9 cellular contexts compared by ENCODE assay signal in the genomic region with DNA sequence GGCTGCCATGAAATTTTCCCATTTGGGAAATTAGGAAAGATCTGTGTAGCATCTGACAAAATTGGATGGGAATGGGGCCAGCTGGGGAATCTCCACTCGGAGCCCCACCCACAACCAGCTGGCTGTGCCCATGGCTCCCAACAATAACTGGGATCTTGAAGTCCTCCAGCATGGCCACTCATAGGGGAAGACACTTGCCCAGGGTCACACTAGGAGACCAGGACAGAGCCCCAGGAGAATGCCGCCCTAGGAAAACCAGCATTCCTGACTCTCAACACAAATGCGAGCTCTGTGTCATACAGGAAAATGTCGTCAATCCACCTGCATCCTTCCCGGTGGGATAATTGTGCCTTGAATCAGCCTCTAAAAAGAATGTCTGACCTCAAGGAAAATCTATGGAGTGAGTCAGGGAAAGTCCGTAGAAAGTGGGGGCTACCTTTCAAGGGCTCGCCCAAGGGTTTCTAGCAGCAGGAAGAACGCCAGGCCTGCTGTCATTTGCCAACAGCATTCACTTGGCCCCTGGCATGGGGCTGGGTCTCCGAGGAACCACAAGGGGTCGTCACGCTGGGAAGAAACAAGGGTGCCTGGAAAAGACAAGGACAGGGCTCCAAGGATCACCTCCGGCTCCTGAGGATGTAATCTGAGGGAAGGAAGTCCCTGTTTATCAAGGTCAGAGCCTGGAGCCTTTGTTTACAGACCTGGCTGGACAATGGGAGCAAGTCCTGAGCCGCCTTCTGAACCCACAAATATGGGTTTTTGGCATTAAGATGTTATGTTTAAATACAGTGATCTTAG. TPM values are rescaled to one million over a fixed set of nuclear protein-coding genes. Genes with fewer than 3 reads are reported as not detected.
DNase-seq lines count a peak whose midpoint lies in the region; ATAC-seq and TF ChIP-seq lines count a peak whose summit lies in the region.
"Had no signal": no experiment of that assay in that cellular context is flagged by ENCODE, and none has a peak within 500 bp of the region (broad histone marks: within the 10 kb centered on the region; RNA-seq: fewer than 3 reads in every experiment).

No MANE protein-coding gene starts in this region.

- no peaks in the 10 kb centered on the region for H3K9me3 ChIP-seq in MG63
- H3K9me3 ChIP-seq in endodermal cell (ENCODE audit: control insufficient read depth, low read length) = no peaks in the 10 kb centered on the region
- peaks cover 0 to 8% of the 10 kb centered on the region in 2 donors for H3K9me3 ChIP-seq in lung (ENCODE audit: control insufficient read depth in 2 of 2, insufficient read depth in 1 of 2, low read length in 1 of 2)
- H3K9me3 ChIP-seq in ovary = no peaks in the 10 kb centered on the region

- peaks cover 14% of the 10 kb centered on the region for H3K4me1 Mint-ChIP-seq in endodermal cell

- ATAC-seq in lung (ENCODE audit: insufficient read depth, low FRiP score) (peak; percentile 46), GM19395 (IDR thresholded peaks at IDR 0.05; ENCODE audit: unreplicated experiment) (no peak), GM18505 (IDR thresholded peaks at IDR 0.05; ENCODE audit: unreplicated experiment) (no peak), GM18498 (IDR thresholded peaks at IDR 0.05; ENCODE audit: unreplicated experiment) (no peak)

- DNase-seq in A172 (ENCODE audit: low spot score) (peak; percentile 96), MG63 (peak; percentile 25), endodermal cell (peak; percentile 78), lung (ENCODE audit: low spot score) (no peak), ovary (no peak)
- DNase-seq: hippocampal formation had no signal

- TF ChIP-seq POLR2A in GM18505 (IDR thresholded peaks at IDR 0.05; ENCODE audit: borderline replicate concordance, extremely low read depth, insufficient read depth, insufficient read length) (no peak), ovary (IDR thresholded peaks at IDR 0.05) (no peak)

- no peak overlapping the region for H3K27ac ChIP-seq in endodermal cell (ENCODE audit: low read depth, low read length)
- H3K27ac ChIP-seq in lung (ENCODE audit: low read depth in 1 of 2, low read length in 1 of 2) = peak overlapping the region; percentile 54 to 87
- H3K27ac ChIP-seq in ovary = no peak overlapping the region

- H3K27me3 ChIP-seq in MG63 = no peaks in the 10 kb centered on the region
- no peaks in the 10 kb centered on the region for H3K27me3 ChIP-seq in endodermal cell (ENCODE audit: control insufficient read depth, insufficient read depth, low read length, poor library complexity, severe bottlenecking)
- no peaks in the 10 kb centered on the region for H3K27me3 ChIP-seq in lung (ENCODE audit: control insufficient read depth, insufficient read depth)
- no peaks in the 10 kb centered on the region for H3K27me3 ChIP-seq in ovary

- WGBS in endodermal cell (ENCODE audit: insufficient coverage in 1 of 2, insufficient read length in 1 of 2), 2 experiments = 80 to 86% methylated on average over 8 to 13 of the region's 13 CpGs
- WGBS in lung, 2 donors = 62 to 78% methylated on average over 13 of the region's 13 CpGs
- WGBS in ovary, 3 donors = 79 to 82% (median 79%) methylated on average over 13 of the region's 13 CpGs

- intact Hi-C loops in ovary (cut with DNase I) = no loop called here

- H3K36me3 ChIP-seq in MG63 (no peaks in the 10 kb centered on the region), endodermal cell (ENCODE audit: control insufficient read depth, insufficient read depth, low read length) (no peaks in the 10 kb centered on the region), lung (ENCODE audit: control insufficient read depth in 2 of 2, insufficient read depth in 2 of 2, low read length in 2 of 2) (peaks cover 0 to 3% of the 10 kb centered on the region in 2 donors), ovary (no peaks in the 10 kb centered on the region)

- H3K9ac ChIP-seq in endodermal cell (ENCODE audit: extremely low read depth, low read length, poor library complexity, severe bottlenecking) = no peak overlapping the region

- no peak overlapping the region for H3K4me3 Mint-ChIP-seq in endodermal cell

- no peaks in the 10 kb centered on the region for H3K27me3 Mint-ChIP-seq in endodermal cell (ENCODE audit: insufficient read depth)

- peak overlapping the region; percentile 96 for H3K27ac Mint-ChIP-seq in endodermal cell

- H3K4me3 ChIP-seq in MG63 = no peak overlapping the region
- H3K4me3 ChIP-seq in endodermal cell (ENCODE audit: low read length) = no peak overlapping the region
- no peak overlapping the region for H3K4me3 ChIP-seq in lung
- H3K4me3 ChIP-seq in ovary = no peak overlapping the region

- TF ChIP-seq EP300 in ovary (IDR thresholded peaks at IDR 0.05) = no peak

- no peaks in the 10 kb centered on the region for H3K36me3 Mint-ChIP-seq in endodermal cell (ENCODE audit: low read depth)

- H3K4me1 ChIP-seq in endodermal cell (ENCODE audit: control insufficient read depth, insufficient read depth, low read length) = no peaks in the 10 kb centered on the region
- H3K4me1 ChIP-seq in lung (ENCODE audit: control insufficient read depth in 2 of 2, insufficient read depth in 2 of 2, low read length in 2 of 2) = peaks cover 0 to 19% of the 10 kb centered on the region in 2 donors
- H3K4me1 ChIP-seq in ovary (ENCODE audit: insufficient read depth) = no peaks in the 10 kb centered on the region

- TF ChIP-seq CTCF in endodermal cell (conservative IDR thresholded peaks at IDR 0.05) (peak; percentile 56), lung (IDR thresholded peaks at IDR 0.05; ENCODE audit: control extremely low read depth, extremely low read depth) (no peak), ovary (IDR thresholded peaks at IDR 0.05) (no peak)

- H3K9me3 Mint-ChIP-seq in endodermal cell = no peaks in the 10 kb centered on the region

RNA-seq across cellular contexts. Expression of gene CDH5, which starts 15.9 kb away (rescaled TPM):
- 0.29 TPM in 1 of 2 replicates, not detected in the other for total RNA-seq in A172 (2014; rRNA removed; shearing (Covaris generic))
- 0.20 and 1.8 TPM in 2 replicates for total RNA-seq in MG63 (2014; rRNA removed; shearing (Covaris generic); ENCODE audit: low replicate concordance)
- total RNA-seq in endodermal cell = under 1 TPM in 1 of 2 donors, not detected in 1; 0.18 TPM
- 0.39 TPM for polyA plus RNA-seq in endodermal cell (2013, experiment 1 of 2)
- 0.75 TPM for polyA plus RNA-seq in endodermal cell (2013, experiment 2 of 2)
- total RNA-seq in lung = 100 to 1,000 TPM in 1 of 2 donors, 10 to 100 TPM in 1; 80.2 to 196 TPM
- polyA plus RNA-seq in lung = 10 to 100 TPM; 29.9 to 82.1 TPM
- 10 to 100 TPM in 4 of 7 donors, 1 to 10 TPM in 3; 6.0 to 24.7 (median 10.8) TPM for total RNA-seq in ovary
- polyA plus RNA-seq in ovary = 10 to 100 TPM; 18.7 to 36.8 TPM

RNA-seq across cellular contexts. Expression of gene BEAN1, which starts 44.7 kb away (rescaled TPM):
- 0.91 and 1.7 TPM in 2 replicates for total RNA-seq in A172 (2014; rRNA removed; shearing (Covaris generic))
- 0.56 TPM in 1 of 2 replicates, not detected in the other for total RNA-seq in MG63 (2014; rRNA removed; shearing (Covaris generic); ENCODE audit: low replicate concordance)
- total RNA-seq in endodermal cell (under 1 TPM in 1 of 2 donors, not detected in 1; 0.18 TPM), lung (1 to 10 TPM in 1 of 2 donors, under 1 TPM in 1; 0.31 to 3.2 TPM), ovary (1 to 10 TPM in 2 of 7 donors, under 1 TPM in 4, not detected in 1; 0.15 to 2.2 (median 0.54) TPM)
- 0.61 TPM for polyA plus RNA-seq in endodermal cell (2013, experiment 1 of 2)
- polyA plus RNA-seq in endodermal cell (2013, experiment 2 of 2) = 0.33 TPM
- polyA plus RNA-seq in lung (under 1 TPM; 0.16 to 0.20 TPM), ovary (under 1 TPM; 0.62 to 0.72 TPM)

Comparison
In these comparisons a context has a peak if more than half of its experiments do, and no peak if none do; other contexts are left out.
1. DNase-seq: peak in A172 (single experiment), MG63 (single experiment) and endodermal cell (single experiment); none in lung (single experiment) and ovary (0 of 5).
2. H3K27ac ChIP-seq: peak in lung (2 of 2); none in endodermal cell (single experiment) and ovary (0 of 2).